In the genomic region with DNA sequence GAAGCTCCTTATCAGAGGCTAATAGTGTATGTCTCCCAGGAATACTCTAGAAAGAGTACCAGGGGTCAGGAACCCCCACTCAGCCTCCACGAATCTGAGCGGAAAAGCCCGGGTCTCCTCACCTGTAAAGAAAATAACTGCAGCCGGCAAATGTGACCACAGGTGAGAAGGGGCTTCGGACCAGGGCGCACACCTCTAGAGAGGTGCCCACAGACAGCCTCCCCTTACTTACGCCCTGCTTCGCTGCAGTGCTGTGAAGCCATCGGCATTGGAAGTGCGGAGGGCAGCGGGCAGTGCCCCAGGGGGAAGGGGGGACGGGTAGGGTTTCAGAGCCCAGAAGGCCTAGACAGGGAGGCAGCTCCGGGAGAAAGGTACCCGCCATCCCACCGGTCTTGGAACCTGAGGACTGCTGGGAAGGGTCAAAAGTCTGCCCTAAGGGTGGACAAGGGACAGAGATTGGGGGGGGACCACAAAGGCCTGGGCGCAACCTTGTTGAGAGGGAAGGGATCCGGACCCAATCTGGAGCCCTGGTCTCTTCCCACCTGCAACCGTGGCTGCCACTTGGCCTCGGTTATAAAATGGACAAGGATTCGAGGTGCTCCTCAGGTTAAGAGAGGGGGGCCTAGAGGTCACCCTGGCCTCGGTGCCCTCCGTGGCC, we compare ENCODE assay signal across 9 cellular contexts. TPM values are rescaled to one million over a fixed set of nuclear protein-coding genes. Genes with fewer than 3 reads are reported as not detected.
DNase-seq lines count a peak whose midpoint lies in the region; ATAC-seq and TF ChIP-seq lines count a peak whose summit lies in the region.
"Had no signal": no experiment of that assay in that cellular context is flagged by ENCODE, and none has a peak within 500 bp of the region (broad histone marks: within the 10 kb centered on the region; RNA-seq: fewer than 3 reads in every experiment).

No MANE protein-coding gene starts in this region.

- H3K9me3 ChIP-seq in cardiac muscle cell (ENCODE audit: low read depth) (no peaks in the 10 kb centered on the region), colonic mucosa (no peaks in the 10 kb centered on the region), mucosa of rectum (ENCODE audit: control insufficient read depth in 2 of 2, low read length in 2 of 2) (no peaks in the 10 kb centered on the region)

- no peak overlapping the region for H3K27ac ChIP-seq in cardiac muscle cell
- no peak overlapping the region for H3K27ac ChIP-seq in colonic mucosa
- no peak overlapping the region for H3K27ac ChIP-seq in mucosa of rectum (ENCODE audit: low read depth in 2 of 2, low read length in 2 of 2)
- no peak overlapping the region for H3K27ac ChIP-seq in urinary bladder (ENCODE audit: low read depth)

- 78% methylated on average over 22 of the region's 22 CpGs for WGBS in urinary bladder

- peak overlapping the region; percentile 33 for H3K4me3 ChIP-seq in cardiac muscle cell
- peak overlapping the region; percentile 61 for H3K4me3 ChIP-seq in colonic mucosa
- peak overlapping the region; percentile 60 to 68 for H3K4me3 ChIP-seq in mucosa of rectum (ENCODE audit: low read length in 2 of 2)
- peak overlapping the region; percentile 57 for H3K4me3 ChIP-seq in urinary bladder (ENCODE audit: low read depth, low read length)

- ATAC-seq in left cardiac atrium, result no peak
- ATAC-seq in GM18873 (IDR thresholded peaks at IDR 0.05; ENCODE audit: low FRiP score, unreplicated experiment), result no peak

- DNase-seq in cardiac muscle cell (ENCODE audit: low read depth in 1 of 2, low spot score in 1 of 2) (no peak), left cardiac atrium (no peak), colonic mucosa (peak; percentile 21), medulla oblongata (ENCODE audit: extremely low spot score) (no peak)
- DNase-seq in stimulated activated CD4-positive, alpha-beta T cell treated with anti-CD3 and anti-CD28 coated beads, Interleukin-2, amount 100 ng/mL, for 48 hours, result no peak

- no peak for TF ChIP-seq CTCF in cardiac muscle cell (IDR thresholded peaks at IDR 0.05; ENCODE audit: low read depth, low read length)
- TF ChIP-seq CTCF in colonic mucosa (IDR thresholded peaks at IDR 0.05), result no peak

- no peaks in the 10 kb centered on the region for H3K36me3 ChIP-seq in cardiac muscle cell
- no peaks in the 10 kb centered on the region for H3K36me3 ChIP-seq in colonic mucosa
- no peaks in the 10 kb centered on the region for H3K36me3 ChIP-seq in mucosa of rectum (ENCODE audit: control insufficient read depth in 2 of 2, insufficient read depth in 2 of 2, low read length in 2 of 2)
- H3K36me3 ChIP-seq in urinary bladder (ENCODE audit: insufficient read depth), result no peaks in the 10 kb centered on the region

- H3K27me3 ChIP-seq in cardiac muscle cell (peaks cover 24% of the 10 kb centered on the region), colonic mucosa (no peaks in the 10 kb centered on the region), mucosa of rectum (ENCODE audit: control insufficient read depth in 2 of 2, insufficient read depth in 2 of 2, low read length in 2 of 2) (no peaks in the 10 kb centered on the region)

- H3K9ac ChIP-seq in colonic mucosa (ENCODE audit: low read depth in 2 of 2, low read length in 2 of 2), result peak overlapping the region; percentile 66 to 69
- peak overlapping the region in 1 of 2 donors; percentile 74 for H3K9ac ChIP-seq in mucosa of rectum (ENCODE audit: low read depth in 1 of 2, low read length in 2 of 2)

- H3K4me1 ChIP-seq in cardiac muscle cell (ENCODE audit: low read depth) (peaks cover 17% of the 10 kb centered on the region), colonic mucosa (peaks cover 4% of the 10 kb centered on the region), mucosa of rectum (ENCODE audit: control insufficient read depth in 2 of 2, insufficient read depth in 2 of 2, low read length in 2 of 2) (peaks cover 3 to 16% of the 10 kb centered on the region in 2 donors), urinary bladder (ENCODE audit: insufficient read depth) (no peaks in the 10 kb centered on the region)

- intact Hi-C loops in left cardiac atrium (cut with DNase I) (no loop called here), colonic mucosa (cut with DNase I) (no loop called here)

RNA-seq across cellular contexts. Expression of a gene that starts 0.6 kb away (rescaled TPM):
- total RNA-seq in cardiac muscle cell (3.8 TPM in 2 replicates), left cardiac atrium (10 to 100 TPM in 1 of 2 donors, 1 to 10 TPM in 1; 7.7 to 11.2 TPM), colonic mucosa (10 to 100 TPM; 26.6 to 52.2 TPM), urinary bladder (1.1 TPM)
- polyA plus RNA-seq in cardiac muscle cell (3.5 and 4.5 TPM in 2 replicates), urinary bladder (10.6 TPM)
- total RNA-seq: CD4-positive, CD25-positive, alpha-beta regulatory T cell had no signal
- polyA plus RNA-seq: CD4-positive, CD25-positive, alpha-beta regulatory T cell had no signal
